ENCODE assay signal across 27 cellular contexts in the genomic region with DNA sequence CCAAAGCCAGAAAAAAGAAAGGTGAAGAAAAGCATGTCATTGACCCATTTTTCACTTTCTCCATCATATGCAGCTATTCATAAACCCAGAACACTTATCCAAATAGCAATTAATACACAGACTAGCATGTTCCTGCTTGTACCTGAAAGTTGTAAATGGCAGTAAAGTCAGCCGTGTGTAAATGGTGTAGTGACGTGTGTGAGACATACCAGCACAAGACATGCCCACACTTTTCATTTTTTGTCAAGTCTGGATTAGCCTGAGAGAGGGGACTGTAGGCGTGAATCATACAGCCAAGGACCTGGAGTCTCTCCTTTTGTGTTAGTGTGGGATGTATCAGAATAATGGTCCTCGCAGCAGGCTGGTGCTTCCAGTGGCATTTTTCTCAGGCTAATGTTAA.
DNase-seq lines count a peak whose midpoint lies in the region; FAIRE-seq and TF ChIP-seq lines count a peak whose summit lies in the region.
"Had no signal": no experiment of that assay in that cellular context is flagged by ENCODE, and none has a peak within 500 bp of the region (broad histone marks: within the 10 kb centered on the region; RNA-seq: fewer than 3 reads in every experiment).

No MANE protein-coding gene starts in this region.

- no peak for TF ChIP-seq CTCF in RWPE1 (conservative IDR thresholded peaks at IDR 0.05; ENCODE audit: low read depth)

- H3K27ac ChIP-seq in RWPE1 (peak overlapping the region; percentile 91), epithelial cell of prostate (peak overlapping the region; percentile 90)
- H3K27ac ChIP-seq: A549, ascending aorta, KMS-11, PC-9 had no signal

- FAIRE-seq in GM12892 (lab: Jason Lieb, UNC): peak; percentile 70
- FAIRE-seq: A549, endometrium, GM18507, H1 had no signal

- CTCF ChIA-PET in RWPE1 (lab: Yijun Ruan, JAX): interaction anchor here (0.6 to 1.0 kb wide), 3 partner anchors 197 to 868 kb away, joined by 3 read pairs; no protein-coding TSS in a partner anchor

- DNase-seq in GM12892 (ENCODE audit: insufficient read length) (no peak), RWPE1 (ENCODE audit: low spot score) (peak; percentile 94), epithelial cell of prostate (ENCODE audit: low read depth, low spot score) (peak; percentile 97), retina (peak; percentile 69), cortex of kidney (lab: John Stamatoyannopoulos, UW) (no peak), COLO668 (lab: John Stamatoyannopoulos, UW; ENCODE audit: unreplicated experiment) (no peak), RPMI8226 (no peak)
- no peak for DNase-seq in stimulated activated CD4-positive, alpha-beta T cell treated with anti-CD3 and anti-CD28 coated beads, Interleukin-4, amount 100 ng/mL, for 1 hour
- DNase-seq: activated CD4-positive, alpha-beta T cell treated with anti-CD3 and anti-CD28 coated beads, Interleukin-2, amount 50 U/mL, for 48 hours; activated T-cell treated with anti-CD3 and anti-CD28 coated beads, Interleukin-2, amount 50 U/mL, for 48 hours; DND-41; left cardiac atrium; MM.1S; mucosa of descending colon; natural killer cell; NCI-H1417 treated with DMSO at 0.1 percent for 48 hours; NCI-H2081 treated with DMSO at 0.1 percent for 48 hours; NCI-H510A; PC-9; SHP77; stimulated activated naive B cell treated with anti-CD40 and anti-IgM and Interleukin-4, amounts not matched to agents 10 μg/mL and 1 μg/mL and 100 μg/mL, for 72 hours had no signal

- TF ChIP-seq POLR2A in GM12892 (IDR thresholded peaks at IDR 0.05; ENCODE audit: low read depth, low read length): no peak

- POLR2A ChIA-PET in RWPE1 (lab: Yijun Ruan, JAX; ENCODE audit: low non-redundant PET): no interaction called here

Comparison
In these comparisons a context has a peak if more than half of its experiments do, and no peak if none do; other contexts are left out.
1. DNase-seq: peak in RWPE1 (single experiment), epithelial cell of prostate (single experiment) and retina (single experiment); none in GM12892 (single experiment), cortex of kidney (single experiment), stimulated activated CD4-positive, alpha-beta T cell treated with anti-CD3 and anti-CD28 coated beads, Interleukin-4, amount 100 ng/mL, for 1 hour (single experiment), COLO668 (single experiment) and RPMI8226 (single experiment).